17 cellular contexts compared by ENCODE assay signal in genomic region chr10:53477313-53477675, GRCh38.
"Had no signal": no experiment of that assay in that cellular context is flagged by ENCODE, and none has a peak within 500 bp of the region (broad histone marks: within the 10 kb centered on the region; RNA-seq: fewer than 3 reads in every experiment).

No MANE protein-coding gene starts in this region.

- H3K27me3 Mint-ChIP-seq: activated B cell treated with CpG ODN at 0.5 μM for 24 hours; activated CD4-positive, alpha-beta memory T cell treated with anti-CD3 and anti-CD28 coated beads for 36 hours; activated naive CD8-positive, alpha-beta T cell; T-helper 17 cell had no signal

- H3K36me3 Mint-ChIP-seq: activated CD4-positive, alpha-beta memory T cell treated with anti-CD3 and anti-CD28 coated beads for 36 hours; activated naive CD8-positive, alpha-beta T cell had no signal

- ATAC-seq: T-helper 17 cell had no signal

- H3K27ac ChIP-seq: prostate gland, right atrium auricular region, thyroid gland had no signal

- H3K36me3 ChIP-seq: prostate gland, right atrium auricular region, thyroid gland had no signal

- H3K9me3 Mint-ChIP-seq: activated T-helper 1 cell treated with anti-CD3 and anti-CD28 coated beads, Interleukin-12 subunit alpha, Interleukin-12 subunit beta, Interleukin-2, Interleukin-4 antibody, amounts not matched to agents 30 ng/mL and 10 ng/mL and 1 ng/mL, durations not matched to agents 14 hours and 24 hours and 36 hours had no signal

- H3K4me3 ChIP-seq: prostate gland, right atrium auricular region, thyroid gland had no signal

- H3K27me3 ChIP-seq: right atrium auricular region, thyroid gland had no signal

- H3K4me1 Mint-ChIP-seq: activated B cell treated with CpG ODN at 0.5 μM for 24 hours, T-helper 17 cell had no signal

- DNase-seq: activated B cell treated with CpG ODN at 0.5 μM for 24 hours; activated CD4-positive, alpha-beta memory T cell treated with anti-CD3 and anti-CD28 coated beads for 36 hours; activated CD4-positive, alpha-beta T cell treated with anti-CD3 and anti-CD28 coated beads for 4 hours; activated T-cell treated with anti-CD3 and anti-CD28 coated beads for 4 hours; amniotic stem cell; caudate nucleus; foreskin melanocyte; hypothalamus; stimulated activated CD4-positive, alpha-beta T cell treated with anti-CD3 and anti-CD28 coated beads, Interleukin-12 subunit alpha, Interleukin-12 subunit beta, amount 100 ng/mL, for 4 hours; stimulated activated CD4-positive, alpha-beta T cell treated with anti-CD3 and anti-CD28 coated beads, Interleukin-1b, Interleukin-23, amount 100 ng/mL, for 48 hours; stimulated activated naive CD4-positive, alpha-beta T cell treated with Interleukin-2 at 50 U/mL for 16 hours; T-helper 17 cell; thyroid gland had no signal

- H3K4me3 Mint-ChIP-seq: activated B cell treated with CpG ODN at 0.5 μM for 24 hours; activated CD4-positive, alpha-beta memory T cell treated with anti-CD3 and anti-CD28 coated beads for 36 hours; activated naive CD8-positive, alpha-beta T cell; activated T-helper 1 cell treated with anti-CD3 and anti-CD28 coated beads, Interleukin-12 subunit alpha, Interleukin-12 subunit beta, Interleukin-2, Interleukin-4 antibody, amounts not matched to agents 30 ng/mL and 10 ng/mL and 1 ng/mL, durations not matched to agents 14 hours and 24 hours and 36 hours; T-helper 17 cell had no signal

- H3K27ac Mint-ChIP-seq: activated B cell treated with CpG ODN at 0.5 μM for 24 hours; activated CD4-positive, alpha-beta memory T cell treated with anti-CD3 and anti-CD28 coated beads for 36 hours; activated naive CD8-positive, alpha-beta T cell; activated T-helper 1 cell treated with anti-CD3 and anti-CD28 coated beads, Interleukin-12 subunit alpha, Interleukin-12 subunit beta, Interleukin-2, Interleukin-4 antibody, amounts not matched to agents 30 ng/mL and 10 ng/mL and 1 ng/mL, durations not matched to agents 14 hours and 24 hours and 36 hours; T-helper 17 cell had no signal

- H3K9me3 ChIP-seq: prostate gland, right atrium auricular region, thyroid gland had no signal

- H3K4me1 ChIP-seq: prostate gland, right atrium auricular region, thyroid gland had no signal
